Comparison of ENCODE assay signal across 20 cellular contexts in the genomic region with DNA sequence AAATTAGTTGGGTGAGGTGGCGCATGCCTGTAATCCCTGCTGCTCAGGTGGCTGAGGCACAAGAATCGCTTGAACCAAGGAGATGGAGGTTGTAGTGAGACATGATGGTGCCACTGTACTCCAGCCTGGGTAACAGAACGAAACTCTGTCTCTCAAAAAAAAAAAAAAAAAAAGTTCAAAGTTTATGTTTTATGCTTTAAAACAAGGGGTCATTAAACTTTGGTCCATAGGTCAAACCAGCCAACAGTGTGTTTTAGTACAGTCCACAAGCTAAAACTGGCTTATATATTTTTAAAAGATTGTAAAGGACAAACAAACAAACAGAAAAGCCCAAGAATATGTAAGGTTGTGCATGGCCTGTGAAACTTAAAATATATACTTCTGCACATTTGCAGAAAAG.
"Had no signal": no experiment of that assay in that cellular context is flagged by ENCODE, and none has a peak within 500 bp of the region (broad histone marks: within the 10 kb centered on the region; RNA-seq: fewer than 3 reads in every experiment).

No MANE protein-coding gene starts in this region.

- H3K4me3 ChIP-seq: heart left ventricle, left lung, lung, ovary, right atrium auricular region, skin epidermis, spleen, suprapubic skin, thoracic aorta, tibial artery, upper lobe of right lung, uterus had no signal

- ATAC-seq: heart left ventricle; left lung; naive thymus-derived CD4-positive, alpha-beta T cell; natural killer cell treated with Interleukin-12 subunit alpha and Interleukin-12 subunit beta and Interleukin-15 and Interleukin-18, amount 100 ng/mL, for 72 hours; sciatic nerve; stimulated activated effector memory CD8-positive, alpha-beta T cell treated with anti-CD3 and anti-CD28 coated beads, Interleukin-12 subunit alpha, Interleukin-12 subunit beta, amount 100 ng/mL, for 72 hours; upper lobe of right lung had no signal

- H3K9me3 ChIP-seq: heart left ventricle, left lung, ovary, right atrium auricular region, spleen, suprapubic skin, thoracic aorta, tibial artery, upper lobe of right lung, uterus had no signal

- DNase-seq: heart left ventricle; islet precursor cell; left lung; mesendoderm; naive thymus-derived CD4-positive, alpha-beta T cell; ovary; spleen; stimulated activated CD4-positive, alpha-beta T cell treated with anti-CD3 and anti-CD28 coated beads, Interleukin-4, amount 100 ng/mL, for 24 hours; stimulated activated naive CD4-positive, alpha-beta T cell; tibial artery; upper lobe of right lung; uterus had no signal

- H3K4me1 ChIP-seq: heart left ventricle, left lung, right atrium auricular region, spleen, suprapubic skin, tibial artery, upper lobe of right lung, uterus had no signal

- H3K27me3 ChIP-seq: heart left ventricle, left lung, ovary, right atrium auricular region, spleen, suprapubic skin, tibial artery, upper lobe of right lung, uterus had no signal

- H3K27ac ChIP-seq: heart left ventricle, left lung, ovary, right atrium auricular region, skin epidermis, spleen, suprapubic skin, thoracic aorta, tibial artery, upper lobe of right lung, uterus had no signal

- H3K36me3 ChIP-seq: ovary, thoracic aorta, uterus had no signal
